ENCODE assay signal across 8 cellular contexts in genomic region chr18:9876867-9877654, GRCh38. TPM values are rescaled to one million over a fixed set of nuclear protein-coding genes. Genes with fewer than 3 reads are reported as not detected.
DNase-seq lines count a peak whose midpoint lies in the region; ATAC-seq and TF ChIP-seq lines count a peak whose summit lies in the region.

No MANE protein-coding gene starts in this region.

- H3K9ac ChIP-seq in HUES48 (ENCODE audit: low read depth, low read length), result no peak overlapping the region

- TF ChIP-seq CTCF in brain (conservative IDR thresholded peaks at IDR 0.05), result no peak

- H3K27ac Mint-ChIP-seq in brain, result peak overlapping the region in 2 of 5 experiments; percentile 54 to 69

- H3K9me3 Mint-ChIP-seq in brain, result no peaks in the 10 kb centered on the region

- DNase-seq in ACHN, result peak; percentile 71
- DNase-seq in lung microvascular endothelial cell (ENCODE audit: low read depth in 2 of 2), result peak; percentile 59 to 79
- DNase-seq in ecto neural progenitor cell (ENCODE audit: low spot score), result no peak
- DNase-seq in NCI-H1092 (lab: John Stamatoyannopoulos, UW), result no peak
- no peak for DNase-seq in NCI-H526 (lab: John Stamatoyannopoulos, UW)

- no peaks in the 10 kb centered on the region for H3K27me3 Mint-ChIP-seq in brain

- H3K27ac ChIP-seq in HUES48 (ENCODE audit: low read depth, low read length), result peak overlapping the region; percentile 85

- H3K27me3 ChIP-seq in HUES48 (ENCODE audit: control insufficient read depth, insufficient read depth, low read length), result no peaks in the 10 kb centered on the region

- in situ Hi-C loops in ACHN (cut with HindIII; ENCODE audit: low pct_ligation_motif_present, low pct_unique_long_range_greater_than_20kb, low sequenced_read_pairs), result no loop called here

- peak overlapping the region in 3 of 5 experiments; percentile 1 to 45 (median 2) for H3K4me3 Mint-ChIP-seq in brain

- peaks cover 9% of the 10 kb centered on the region for H3K4me1 Mint-ChIP-seq in brain

- no peak for ATAC-seq in GM19324 (IDR thresholded peaks at IDR 0.05; ENCODE audit: low FRiP score, unreplicated experiment)

- H3K4me1 ChIP-seq in HUES48 (ENCODE audit: control insufficient read depth, insufficient read depth, low read length), result peaks cover 8% of the 10 kb centered on the region

- no peaks in the 10 kb centered on the region for H3K36me3 Mint-ChIP-seq in brain

- no peak overlapping the region for H3K4me3 ChIP-seq in HUES48 (ENCODE audit: low read depth, low read length)

- no peaks in the 10 kb centered on the region for H3K36me3 ChIP-seq in HUES48 (ENCODE audit: control insufficient read depth, insufficient read depth, low read length)

- H3K9me3 ChIP-seq in HUES48 (ENCODE audit: control insufficient read depth, insufficient read depth, low read length), result no peaks in the 10 kb centered on the region

RNA-seq across cellular contexts. Expression of gene TXNDC2, which starts 8.7 kb away (rescaled TPM):
- 0.17 TPM for polyA plus RNA-seq in brain (ENCODE audit: insufficient read depth, low read depth, low replicate concordance)
- under 0.01 TPM in 1 of 2 replicates, not detected in the other for total RNA-seq in lung microvascular endothelial cell

RNA-seq across cellular contexts. Expression of gene VAPA, which starts 36.8 kb away (rescaled TPM):
- 182 TPM for polyA plus RNA-seq in brain (ENCODE audit: insufficient read depth, low read depth, low replicate concordance)
- 73.7 and 99.8 TPM in 2 replicates for total RNA-seq in lung microvascular endothelial cell

Comparison
In these comparisons a context has a peak if more than half of its experiments do, and no peak if none do; other contexts are left out.
1. DNase-seq: peak in ACHN (single experiment) and lung microvascular endothelial cell (2 of 2); none in ecto neural progenitor cell (single experiment), NCI-H1092 (single experiment) and NCI-H526 (0 of 2).